In the genomic region with DNA sequence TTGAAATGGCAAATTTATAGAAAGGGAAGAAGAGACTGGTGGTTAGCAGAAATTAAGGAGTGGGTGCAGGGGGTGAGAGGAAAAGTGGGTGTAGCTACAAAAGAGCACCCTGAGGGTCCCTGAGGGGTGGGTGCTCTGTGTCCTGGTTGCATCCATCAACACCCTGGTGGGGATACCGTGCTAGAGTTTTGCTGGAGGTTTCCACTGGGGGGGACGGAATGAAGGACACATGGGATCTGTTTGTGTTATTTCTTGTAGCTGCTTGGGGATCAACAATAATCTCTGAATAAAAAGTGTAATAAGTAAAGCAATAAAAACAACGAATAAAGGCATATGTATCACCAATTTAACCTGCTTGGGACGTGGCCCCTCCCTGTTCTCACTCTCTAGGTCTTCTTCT, we compare ENCODE assay signal across 23 cellular contexts.
"Had no signal": no experiment of that assay in that cellular context is flagged by ENCODE, and none has a peak within 500 bp of the region (broad histone marks: within the 10 kb centered on the region; RNA-seq: fewer than 3 reads in every experiment).

No MANE protein-coding gene starts in this region.

- H3K4me1 ChIP-seq: colonic mucosa, esophagus squamous epithelium, gastrocnemius medialis, left lung, lower lobe of right lung had no signal

- H3K4me3 ChIP-seq: colonic mucosa, dorsolateral prefrontal cortex, esophagus squamous epithelium, gastrocnemius medialis, heart right ventricle, left lung, lower lobe of right lung, mucosa of descending colon had no signal

- DNase-seq: colonic mucosa; dermis blood vessel endothelial cell; effector CD4-positive, alpha-beta T cell; effector memory CD4-positive, alpha-beta T cell; erythroblast; esophagus squamous epithelium; foreskin fibroblast; foreskin melanocyte; gastrocnemius medialis; heart right ventricle; hippocampal formation; left cardiac atrium; left ventricle myocardium superior; mesenchymal stem cell; mucosa of descending colon had no signal

- H3K36me3 ChIP-seq: colonic mucosa, esophagus squamous epithelium, gastrocnemius medialis, heart right ventricle, left lung, lower lobe of right lung had no signal

- FAIRE-seq: endometrium, islet of Langerhans, keratinocyte had no signal

- H3K9me3 ChIP-seq: colonic mucosa, esophagus squamous epithelium, gastrocnemius medialis, lower lobe of right lung, mucosa of descending colon had no signal

- H3K27ac ChIP-seq: colonic mucosa, dorsolateral prefrontal cortex, epithelial cell of prostate, esophagus squamous epithelium, gastrocnemius medialis, heart right ventricle, left lung, lower lobe of right lung had no signal

- ATAC-seq: esophagus mucosa, gastrocnemius medialis, heart right ventricle, left cardiac atrium, left lung, left ventricle myocardium superior, lower lobe of right lung, mucosa of descending colon had no signal

- H3K27me3 ChIP-seq: colonic mucosa, gastrocnemius medialis had no signal
